ENCODE assay signal across 11 cellular contexts in the genomic region with DNA sequence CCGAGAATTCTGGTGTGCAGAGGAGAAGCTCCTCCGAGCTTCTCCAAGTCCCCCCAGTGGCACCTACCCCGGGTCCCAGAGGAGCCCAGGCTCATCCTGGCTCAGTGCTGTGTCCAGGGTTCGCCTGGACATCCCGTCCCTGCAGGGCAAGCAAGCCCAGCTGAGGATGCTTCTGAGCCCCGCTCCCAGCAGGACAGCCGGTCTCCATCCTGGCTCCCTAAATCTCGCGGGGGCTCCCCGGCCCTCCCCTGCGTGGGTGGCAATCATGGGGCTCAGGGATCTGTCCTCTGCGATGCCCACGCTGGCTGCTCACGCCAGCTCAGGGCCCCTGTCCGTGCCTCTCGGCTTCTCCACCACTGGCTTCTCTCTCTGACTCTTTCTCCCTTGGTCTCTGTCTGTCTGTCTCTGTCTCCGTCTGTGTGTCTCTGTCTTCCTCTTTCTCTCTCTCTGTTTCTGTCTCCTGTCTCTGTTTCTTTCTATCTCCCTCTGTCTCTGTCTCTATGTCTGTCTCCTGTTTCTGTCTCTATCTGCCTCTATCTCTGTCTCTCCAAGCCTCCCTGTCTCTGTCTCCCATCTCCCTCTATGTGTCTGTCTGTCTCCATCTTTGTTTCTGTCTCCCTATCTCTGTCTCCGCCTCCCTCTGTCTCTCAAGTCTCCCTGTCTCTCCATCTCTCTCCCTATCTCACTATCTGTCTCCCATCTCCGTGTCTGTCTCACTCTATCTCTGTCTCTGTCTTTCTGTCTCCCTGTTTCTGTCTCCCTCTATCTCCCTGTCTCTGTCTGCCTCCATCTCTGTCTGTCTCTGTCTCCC. TPM values are rescaled to one million over a fixed set of nuclear protein-coding genes. Genes with fewer than 3 reads are reported as not detected.
DNase-seq lines count a peak whose midpoint lies in the region; ATAC-seq, FAIRE-seq and TF ChIP-seq lines count a peak whose summit lies in the region.
"Had no signal": no experiment of that assay in that cellular context is flagged by ENCODE, and none has a peak within 500 bp of the region (broad histone marks: within the 10 kb centered on the region; RNA-seq: fewer than 3 reads in every experiment).

No MANE protein-coding gene starts in this region.

- no peak overlapping the region for H3K9ac ChIP-seq in HepG2 (ENCODE audit: insufficient read depth, low read depth, low read length)

- BruUV-seq in HepG2 (replicated peaks; lab: Mats Ljungman, UMichigan) = no TSS peak

- no peaks in the 10 kb centered on the region for H3K27me3 ChIP-seq in HepG2 (ENCODE audit: control insufficient read depth in 1 of 2, insufficient read depth in 2 of 2, low read length in 2 of 2)

- peaks cover 11% of the 10 kb centered on the region for H3K36me3 Mint-ChIP-seq in T-helper 17 cell (ENCODE audit: low read depth)

- ATAC-seq in T-helper 17 cell = no peak
- peak; percentile 9 for ATAC-seq in HepG2
- ATAC-seq in stimulated activated naive CD8-positive, alpha-beta T cell treated with anti-CD3 and anti-CD28 coated beads, Interleukin-15, amount 100 ng/mL, for 72 hours = peak; percentile 15
- ATAC-seq in HG02610 (IDR thresholded peaks at IDR 0.05; ENCODE audit: unreplicated experiment) = no peak

- H3K79me2 ChIP-seq in HepG2 (ENCODE audit: insufficient read depth, low read length) = no peaks in the 10 kb centered on the region

- peak overlapping the region; percentile 0 for H3K27ac Mint-ChIP-seq in T-helper 17 cell
- peak overlapping the region in 1 of 2 donors; percentile 22 for H3K27ac Mint-ChIP-seq in stimulated activated naive CD8-positive, alpha-beta T cell treated with anti-CD3 and anti-CD28 coated beads, Interleukin-15, amount 100 ng/mL, for 72 hours

- POLR2A ChIA-PET in HepG2 (lab: Yijun Ruan, JAX) = no interaction called here

- H3K4me1 ChIP-seq in HepG2 (ENCODE audit: insufficient read depth, low read length) = peaks cover 12% of the 10 kb centered on the region

- H4K20me1 ChIP-seq in HepG2 (ENCODE audit: insufficient read depth, low read length) = peaks cover 3% of the 10 kb centered on the region; the same call in 1 of the 2 replicates

- peaks cover 16 to 17% of the 10 kb centered on the region in 2 donors for H3K9me3 Mint-ChIP-seq in stimulated activated naive CD8-positive, alpha-beta T cell treated with anti-CD3 and anti-CD28 coated beads, Interleukin-15, amount 100 ng/mL, for 72 hours

- peaks cover 9 to 13% of the 10 kb centered on the region in 2 experiments; a peak in 4 of 5 replicates for H3K36me3 ChIP-seq in HepG2 (replicated peaks in 1 of 2; ENCODE audit: control insufficient read depth in 1 of 2, insufficient read depth in 2 of 2, low read length in 2 of 2)

- H3K4me1 Mint-ChIP-seq in T-helper 17 cell = no peaks in the 10 kb centered on the region
- H3K4me1 Mint-ChIP-seq in stimulated activated naive CD8-positive, alpha-beta T cell treated with anti-CD3 and anti-CD28 coated beads, Interleukin-15, amount 100 ng/mL, for 72 hours = no peaks in the 10 kb centered on the region

- no peak overlapping the region for H3K4me3 Mint-ChIP-seq in T-helper 17 cell
- H3K4me3 Mint-ChIP-seq in stimulated activated naive CD8-positive, alpha-beta T cell treated with anti-CD3 and anti-CD28 coated beads, Interleukin-15, amount 100 ng/mL, for 72 hours = no peak overlapping the region

- no peak for FAIRE-seq in HepG2 (lab: Jason Lieb, UNC)

- no peak overlapping the region for H3K27ac ChIP-seq in HepG2 (ENCODE audit: extremely low read length, insufficient read depth, low read length)

- CTCF ChIA-PET in HepG2 (lab: Yijun Ruan, JAX; ENCODE audit: low intra/inter-chr PET ratio, low total read pairs) = no interaction called here

- 92% methylated on average over 14 of the region's 19 CpGs for WGBS in HepG2 (ENCODE audit: low lambda C conversion rate)

- H3K4me3 ChIP-seq in HepG2 (replicated peaks in 1 of 3; ENCODE audit: insufficient read depth in 1 of 3, low read depth in 2 of 3, low read length in 3 of 3) = no peak overlapping the region

- no peak for TF ChIP-seq POLR2A in HepG2 (IDR thresholded peaks at IDR 0.05; ENCODE audit: insufficient read depth in 1 of 2, low read depth in 2 of 2, low read length in 2 of 2)

- H3K27me3 Mint-ChIP-seq in T-helper 17 cell = no peaks in the 10 kb centered on the region
- H3K27me3 Mint-ChIP-seq in stimulated activated naive CD8-positive, alpha-beta T cell treated with anti-CD3 and anti-CD28 coated beads, Interleukin-15, amount 100 ng/mL, for 72 hours = no peaks in the 10 kb centered on the region

- intact Hi-C loops in HepG2 (cut with micrococcal nuclease; ENCODE audit: unreplicated experiment) = no loop called here

- H3K4me2 ChIP-seq in HepG2 (ENCODE audit: low read depth, low read length) = no peak overlapping the region

- in situ Hi-C loops in HepG2 (cut with HindIII; ENCODE audit: extremely low pct_ligation_motif_present, low pct_unique_long_range_greater_than_20kb) = no loop called here

- peak; percentile 58 for DNase-seq in activated effector memory CD4-positive, alpha-beta T cell treated with anti-CD3 and anti-CD28 coated beads, Interleukin-2, amount 50 U/mL, for 16 hours
- no peak for DNase-seq in activated effector memory CD4-positive, alpha-beta T cell treated with Interleukin-2 at 50 U/mL for 16 hours
- DNase-seq in T-helper 17 cell (no peak), HepG2 (ENCODE audit: low spot score) (no peak), SK-N-DZ (ENCODE audit: low spot score) (no peak)
- no peak for DNase-seq in stimulated activated naive CD8-positive, alpha-beta T cell treated with anti-CD3 and anti-CD28 coated beads, Interleukin-15, amount 100 ng/mL, for 72 hours
- no peak for DNase-seq in stimulated activated naive CD4-positive, alpha-beta T cell (lab: John Stamatoyannopoulos, UW)
- DNase-seq: GDM1, NCI-H1092, NCI-H526 had no signal

- TF ChIP-seq EP300 in HepG2 (IDR thresholded peaks at IDR 0.05; ENCODE audit: low read depth in 2 of 2, low read length in 2 of 2) (no peak), HepG2 (CRISPR knock-in tag; IDR thresholded peaks at IDR 0.05; ENCODE audit: borderline replicate concordance) (no peak)

- no peak overlapping the region for H2AFZ ChIP-seq in HepG2 (ENCODE audit: low read length)

- no peak for TF ChIP-seq RAD21 in HepG2 (CRISPR knock-in tag; IDR thresholded peaks at IDR 0.05)

- TF ChIP-seq CTCF in HepG2 (CRISPR knock-in tag; IDR thresholded peaks at IDR 0.05) = no peak

- H3K9me3 ChIP-seq in T-helper 17 cell (ENCODE audit: control insufficient read depth, low read length, poor library complexity, severe bottlenecking) = peaks cover 5% of the 10 kb centered on the region
- peaks cover 16% of the 10 kb centered on the region; the same call in 1 of the 2 replicates for H3K9me3 ChIP-seq in HepG2 (ENCODE audit: low read length)

RNA-seq across cellular contexts. Expression of gene SLC25A6, which starts 27.8 kb away (rescaled TPM):
- 100 to 1,000 TPM; 314 to 329 TPM for total RNA-seq in T-helper 17 cell
- total RNA-seq in HepG2 (2016; rRNA removed; fragmentation: Illumina TruSeq; extraction: Trizol) = 138 and 149 TPM in 2 replicates
- 172 and 192 TPM in 2 replicates for total RNA-seq in HepG2 (2016; cell fraction: cytosol; rRNA removed; fragmentation: Illumina TruSeq; extraction: Trizol; ENCODE audit: low read depth)
- 133 and 147 TPM in 2 replicates for total RNA-seq in HepG2 (2016; cell fraction: insoluble cytoplasmic fraction; rRNA removed; fragmentation: Illumina TruSeq; extraction: Trizol)
- total RNA-seq in HepG2 (2016; cell fraction: membrane; rRNA removed; fragmentation: Illumina TruSeq; extraction: Trizol) = 398 and 417 TPM in 2 replicates
- total RNA-seq in HepG2 (2016; cell fraction: nucleus; rRNA removed; fragmentation: Illumina TruSeq; extraction: Trizol) = 70.1 and 77.0 TPM in 2 replicates
- polyA plus RNA-seq in HepG2 (2011; rRNA removed) = 581 and 646 TPM in 2 replicates
- 843 and 1,123 TPM in 2 replicates for polyA plus RNA-seq in HepG2 (2011; cell fraction: cytosol; rRNA removed)
- 370 and 374 TPM in 2 replicates for polyA plus RNA-seq in HepG2 (2011; cell fraction: nucleus; rRNA removed)
- polyA plus RNA-seq in HepG2 (2012) = 420 and 577 TPM in 2 replicates
- 585 and 646 TPM in 2 replicates for polyA plus RNA-seq in HepG2 (2016; cell fraction: cytosol; fragmentation: Illumina TruSeq; extraction: Trizol; ENCODE audit: low read depth)
- 347 and 418 TPM in 2 replicates for polyA plus RNA-seq in HepG2 (2016; cell fraction: insoluble cytoplasmic fraction; fragmentation: Illumina TruSeq; extraction: Trizol; ENCODE audit: low read depth)
- polyA plus RNA-seq in HepG2 (2016; cell fraction: membrane; fragmentation: Illumina TruSeq; extraction: Trizol; ENCODE audit: low read depth) = 997 and 1,138 TPM in 2 replicates
- polyA plus RNA-seq in HepG2 (2016; cell fraction: nucleus; fragmentation: Illumina TruSeq; extraction: Trizol; ENCODE audit: insufficient read depth, low read depth) = 257 and 286 TPM in 2 replicates
- 353 and 783 TPM in 2 replicates for polyA minus RNA-seq in HepG2 (2011; rRNA and poly(A)+ RNA removed; ENCODE audit: low replicate concordance)
- 413 and 414 TPM in 2 replicates for polyA minus RNA-seq in HepG2 (2011; cell fraction: cytosol; rRNA and poly(A)+ RNA removed)
- 151 and 162 TPM in 2 replicates for polyA minus RNA-seq in HepG2 (2011; cell fraction: nucleus; rRNA and poly(A)+ RNA removed)
- 202 and 230 TPM in 2 replicates for polyA plus RNA-seq in SK-N-DZ (2014; cell fraction: cytosol; rRNA removed)
- 91.3 and 119 TPM in 2 replicates for polyA plus RNA-seq in SK-N-DZ (2014; cell fraction: nucleus; rRNA removed)

RNA-seq across cellular contexts. Expression of gene ASMTL, which starts 33.0 kb away (rescaled TPM):
- total RNA-seq in T-helper 17 cell (10 to 100 TPM; 33.8 to 34.6 TPM), HepG2 (2016; rRNA removed; fragmentation: Illumina TruSeq; extraction: Trizol) (5.6 and 6.3 TPM in 2 replicates)
- total RNA-seq in HepG2 (2016; cell fraction: cytosol; rRNA removed; fragmentation: Illumina TruSeq; extraction: Trizol; ENCODE audit: low read depth) = 1.3 and 1.9 TPM in 2 replicates
- total RNA-seq in HepG2 (2016; cell fraction: insoluble cytoplasmic fraction; rRNA removed; fragmentation: Illumina TruSeq; extraction: Trizol) = 5.5 and 6.1 TPM in 2 replicates
- total RNA-seq in HepG2 (2016; cell fraction: membrane; rRNA removed; fragmentation: Illumina TruSeq; extraction: Trizol) = 2.5 and 2.6 TPM in 2 replicates
- total RNA-seq in HepG2 (2016; cell fraction: nucleus; rRNA removed; fragmentation: Illumina TruSeq; extraction: Trizol) = 4.9 and 6.4 TPM in 2 replicates
- 16.3 and 16.4 TPM in 2 replicates for polyA plus RNA-seq in HepG2 (2011; rRNA removed)
- polyA plus RNA-seq in HepG2 (2011; cell fraction: cytosol; rRNA removed) = 10.6 and 17.6 TPM in 2 replicates
- polyA plus RNA-seq in HepG2 (2011; cell fraction: nucleus; rRNA removed) = 20.1 and 27.5 TPM in 2 replicates
- 11.5 and 12.3 TPM in 2 replicates for polyA plus RNA-seq in HepG2 (2012)
- polyA plus RNA-seq in HepG2 (2016; cell fraction: cytosol; fragmentation: Illumina TruSeq; extraction: Trizol; ENCODE audit: low read depth) = 1.6 and 2.0 TPM in 2 replicates
- polyA plus RNA-seq in HepG2 (2016; cell fraction: insoluble cytoplasmic fraction; fragmentation: Illumina TruSeq; extraction: Trizol; ENCODE audit: low read depth) = 10.7 and 11.3 TPM in 2 replicates
- polyA plus RNA-seq in HepG2 (2016; cell fraction: membrane; fragmentation: Illumina TruSeq; extraction: Trizol; ENCODE audit: low read depth) = 2.3 and 2.4 TPM in 2 replicates
- polyA plus RNA-seq in HepG2 (2016; cell fraction: nucleus; fragmentation: Illumina TruSeq; extraction: Trizol; ENCODE audit: insufficient read depth, low read depth) = 11.5 and 12.7 TPM in 2 replicates
- 9.3 and 19.0 TPM in 2 replicates for polyA minus RNA-seq in HepG2 (2011; rRNA and poly(A)+ RNA removed; ENCODE audit: low replicate concordance)
- 10.4 and 11.7 TPM in 2 replicates for polyA minus RNA-seq in HepG2 (2011; cell fraction: cytosol; rRNA and poly(A)+ RNA removed)
- polyA minus RNA-seq in HepG2 (2011; cell fraction: nucleus; rRNA and poly(A)+ RNA removed) = 8.6 and 12.7 TPM in 2 replicates
- polyA plus RNA-seq in SK-N-DZ (2014; cell fraction: cytosol; rRNA removed) = 2.3 and 3.5 TPM in 2 replicates
- 5.2 and 6.5 TPM in 2 replicates for polyA plus RNA-seq in SK-N-DZ (2014; cell fraction: nucleus; rRNA removed)

Comparison
In these comparisons a context has a peak if more than half of its experiments do, and no peak if none do; other contexts are left out.
1. ATAC-seq: peak in HepG2 (single experiment) and stimulated activated naive CD8-positive, alpha-beta T cell treated with anti-CD3 and anti-CD28 coated beads, Interleukin-15, amount 100 ng/mL, for 72 hours (single experiment); none in T-helper 17 cell (single experiment) and HG02610 (single experiment).